In the genomic region with DNA sequence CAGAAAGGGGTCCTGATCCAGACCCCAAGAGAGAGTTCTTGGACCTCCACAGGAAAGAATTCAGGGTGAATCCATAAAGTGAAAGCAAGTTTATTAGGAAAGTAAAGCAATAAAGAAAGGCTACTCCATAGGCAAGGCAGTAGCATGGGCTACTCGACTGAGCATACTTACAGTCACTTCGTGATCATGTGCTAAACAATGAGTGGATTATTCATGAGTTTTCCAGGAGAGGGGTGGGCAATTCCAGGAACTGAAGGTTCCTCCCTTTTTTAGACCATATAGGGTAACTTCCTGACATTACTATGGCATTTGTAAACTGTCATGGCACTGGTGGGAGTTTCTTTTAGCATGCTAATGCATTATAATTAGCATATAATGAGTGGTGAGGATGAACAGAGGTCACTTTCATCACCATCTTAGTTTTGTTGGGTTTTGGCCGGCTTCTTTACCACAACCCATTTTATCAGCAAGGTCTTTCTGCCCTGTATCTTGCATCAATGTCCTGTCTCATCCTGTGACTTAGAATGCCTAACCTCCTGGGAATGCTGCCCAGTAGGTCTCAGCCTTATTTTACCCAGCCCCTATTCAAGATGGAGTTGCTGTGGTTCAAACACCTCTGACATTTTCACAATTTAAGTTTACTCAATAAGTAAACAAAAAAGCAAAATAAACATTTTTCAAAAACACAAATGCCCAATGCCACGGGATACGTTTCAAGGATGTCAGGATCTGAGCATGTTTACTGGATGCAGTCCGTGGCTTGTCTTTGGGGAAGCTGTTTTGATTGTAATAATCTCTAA, we compare ENCODE assay signal across 1 cellular context.
TF ChIP-seq lines count a peak whose summit lies in the region.

No MANE protein-coding gene starts in this region.

TF ChIP-seq in K562, 482 proteins besides CTCF, POLR2A, EP300 and RAD21 (continued from another document and continues in another):
- TF ChIP-seq, protein P1, sequence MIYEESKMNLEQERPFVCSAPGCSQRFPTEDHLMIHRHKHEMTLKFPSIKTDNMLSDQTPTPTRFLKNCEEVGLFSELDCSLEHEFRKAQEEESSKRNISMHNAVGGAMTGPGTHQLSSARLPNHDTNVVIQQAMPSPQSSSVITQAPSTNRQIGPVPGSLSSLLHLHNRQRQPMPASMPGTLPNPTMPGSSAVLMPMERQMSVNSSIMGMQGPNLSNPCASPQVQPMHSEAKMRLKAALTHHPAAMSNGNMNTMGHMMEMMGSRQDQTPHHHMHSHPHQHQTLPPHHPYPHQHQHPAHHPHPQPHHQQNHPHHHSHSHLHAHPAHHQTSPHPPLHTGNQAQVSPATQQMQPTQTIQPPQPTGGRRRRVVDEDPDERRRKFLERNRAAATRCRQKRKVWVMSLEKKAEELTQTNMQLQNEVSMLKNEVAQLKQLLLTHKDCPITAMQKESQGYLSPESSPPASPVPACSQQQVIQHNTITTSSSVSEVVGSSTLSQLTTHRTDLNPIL (CRISPR knock-in tag; IDR thresholded peaks at IDR 0.05), result peak; percentile 95
- peak; percentile 92 for TF ChIP-seq ZNF57 (CRISPR knock-in tag; IDR thresholded peaks at IDR 0.05)
- TF ChIP-seq NBN (IDR thresholded peaks at IDR 0.05; ENCODE audit: low read depth), result no peak
- TF ChIP-seq, protein P2, sequence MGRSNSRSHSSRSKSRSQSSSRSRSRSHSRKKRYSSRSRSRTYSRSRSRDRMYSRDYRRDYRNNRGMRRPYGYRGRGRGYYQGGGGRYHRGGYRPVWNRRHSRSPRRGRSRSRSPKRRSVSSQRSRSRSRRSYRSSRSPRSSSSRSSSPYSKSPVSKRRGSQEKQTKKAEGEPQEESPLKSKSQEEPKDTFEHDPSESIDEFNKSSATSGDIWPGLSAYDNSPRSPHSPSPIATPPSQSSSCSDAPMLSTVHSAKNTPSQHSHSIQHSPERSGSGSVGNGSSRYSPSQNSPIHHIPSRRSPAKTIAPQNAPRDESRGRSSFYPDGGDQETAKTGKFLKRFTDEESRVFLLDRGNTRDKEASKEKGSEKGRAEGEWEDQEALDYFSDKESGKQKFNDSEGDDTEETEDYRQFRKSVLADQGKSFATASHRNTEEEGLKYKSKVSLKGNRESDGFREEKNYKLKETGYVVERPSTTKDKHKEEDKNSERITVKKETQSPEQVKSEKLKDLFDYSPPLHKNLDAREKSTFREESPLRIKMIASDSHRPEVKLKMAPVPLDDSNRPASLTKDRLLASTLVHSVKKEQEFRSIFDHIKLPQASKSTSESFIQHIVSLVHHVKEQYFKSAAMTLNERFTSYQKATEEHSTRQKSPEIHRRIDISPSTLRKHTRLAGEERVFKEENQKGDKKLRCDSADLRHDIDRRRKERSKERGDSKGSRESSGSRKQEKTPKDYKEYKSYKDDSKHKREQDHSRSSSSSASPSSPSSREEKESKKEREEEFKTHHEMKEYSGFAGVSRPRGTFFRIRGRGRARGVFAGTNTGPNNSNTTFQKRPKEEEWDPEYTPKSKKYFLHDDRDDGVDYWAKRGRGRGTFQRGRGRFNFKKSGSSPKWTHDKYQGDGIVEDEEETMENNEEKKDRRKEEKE (IDR thresholded peaks at IDR 0.05; ENCODE audit: borderline replicate concordance in 1 of 2, control insufficient read depth in 1 of 2, low read depth in 2 of 2, low read length in 1 of 2), result no peak
- TF ChIP-seq ZNF224 (CRISPR knock-in tag; IDR thresholded peaks at IDR 0.05), result no peak
- no peak for TF ChIP-seq NR3C1 (CRISPR knock-in tag; IDR thresholded peaks at IDR 0.05)
- no peak for TF ChIP-seq TGIF2 (CRISPR knock-in tag; IDR thresholded peaks at IDR 0.05)
- peak; percentile 98 for TF ChIP-seq TCFL5 (CRISPR knock-in tag; conservative IDR thresholded peaks at IDR 0.05)
- no peak for TF ChIP-seq CTCFL (IDR thresholded peaks at IDR 0.05; ENCODE audit: borderline replicate concordance, insufficient read depth, low read depth, low read length, poor library complexity, severe bottlenecking)
- no peak for TF ChIP-seq ZHX1 (conservative IDR thresholded peaks at IDR 0.05; ENCODE audit: low read length)
- TF ChIP-seq LCOR (CRISPR knock-in tag; IDR thresholded peaks at IDR 0.05), result no peak; the same call in 1 of the 2 replicates
- TF ChIP-seq RFX5 (IDR thresholded peaks at IDR 0.05; ENCODE audit: low read depth, low read length), result no peak
- TF ChIP-seq, protein P3, sequence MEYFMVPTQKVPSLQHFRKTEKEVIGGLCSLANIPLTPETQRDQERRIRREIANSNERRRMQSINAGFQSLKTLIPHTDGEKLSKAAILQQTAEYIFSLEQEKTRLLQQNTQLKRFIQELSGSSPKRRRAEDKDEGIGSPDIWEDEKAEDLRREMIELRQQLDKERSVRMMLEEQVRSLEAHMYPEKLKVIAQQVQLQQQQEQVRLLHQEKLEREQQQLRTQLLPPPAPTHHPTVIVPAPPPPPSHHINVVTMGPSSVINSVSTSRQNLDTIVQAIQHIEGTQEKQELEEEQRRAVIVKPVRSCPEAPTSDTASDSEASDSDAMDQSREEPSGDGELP (CRISPR knock-in tag; IDR thresholded peaks at IDR 0.05; ENCODE audit: borderline replicate concordance), result no peak
- TF ChIP-seq DIDO1 (tag; IDR thresholded peaks at IDR 0.05; ENCODE audit: low read depth), result peak; percentile 96
- TF ChIP-seq EWSR1 (IDR thresholded peaks at IDR 0.05; ENCODE audit: borderline replicate concordance, low read depth, partially characterized antibody), result no peak
- peak; percentile 98 for TF ChIP-seq ZNF445 (CRISPR knock-in tag; IDR thresholded peaks at IDR 0.05; ENCODE audit: low read depth)
- peak; percentile 84 for TF ChIP-seq PKNOX1 (IDR thresholded peaks at IDR 0.05)
- peak; percentile 97 for TF ChIP-seq ZNF41 (CRISPR knock-in tag; conservative IDR thresholded peaks at IDR 0.05)
- peak; percentile 73 for TF ChIP-seq NUFIP1 (IDR thresholded peaks at IDR 0.05; ENCODE audit: partially characterized antibody)
- TF ChIP-seq ARID1B (IDR thresholded peaks at IDR 0.05), result peak; percentile 51
- peak; percentile 37; the same call in 1 of the 2 replicates for TF ChIP-seq TEAD4 (IDR thresholded peaks at IDR 0.05; ENCODE audit: low read length)
- TF ChIP-seq TEAD4 (CRISPR knock-in tag; IDR thresholded peaks at IDR 0.05; ENCODE audit: borderline replicate concordance), result no peak
- peak; percentile 100 for TF ChIP-seq ZNF766 (CRISPR knock-in tag; conservative IDR thresholded peaks at IDR 0.05)
- TF ChIP-seq RUNX1 (IDR thresholded peaks at IDR 0.05; ENCODE audit: low read depth), result no peak
- TF ChIP-seq TCF7 (IDR thresholded peaks at IDR 0.05; ENCODE audit: borderline replicate concordance), result no peak
- peak; percentile 99 for TF ChIP-seq IRF9 (tag; IDR thresholded peaks at IDR 0.05)
- TF ChIP-seq FOXK2 (conservative IDR thresholded peaks at IDR 0.05 in 1 of 2, IDR thresholded peaks at IDR 0.05 in 1 of 2; ENCODE audit: low read depth in 2 of 2), result peak; percentile 56 to 75; a peak in 3 of 4 replicates
- peak; percentile 99 for TF ChIP-seq KLF6 (CRISPR knock-in tag; IDR thresholded peaks at IDR 0.05; ENCODE audit: borderline replicate concordance)
- TF ChIP-seq CBX2 (IDR thresholded peaks at IDR 0.05; ENCODE audit: insufficient read depth, low read length, poor library complexity, severe bottlenecking), result no peak
- TF ChIP-seq PCBP2 (IDR thresholded peaks at IDR 0.05; ENCODE audit: low read depth, low read length, poor library complexity, severe bottlenecking), result no peak
- peak; percentile 90 for TF ChIP-seq ZSCAN32 (CRISPR knock-in tag; IDR thresholded peaks at IDR 0.05)
- no peak for TF ChIP-seq ZNF384 (IDR thresholded peaks at IDR 0.05; ENCODE audit: low read depth, low read length)
- peak; percentile 96 for TF ChIP-seq TSHZ1 (CRISPR knock-in tag; IDR thresholded peaks at IDR 0.05)
